Comparison of ENCODE assay signal across 8 cellular contexts in the genomic region with DNA sequence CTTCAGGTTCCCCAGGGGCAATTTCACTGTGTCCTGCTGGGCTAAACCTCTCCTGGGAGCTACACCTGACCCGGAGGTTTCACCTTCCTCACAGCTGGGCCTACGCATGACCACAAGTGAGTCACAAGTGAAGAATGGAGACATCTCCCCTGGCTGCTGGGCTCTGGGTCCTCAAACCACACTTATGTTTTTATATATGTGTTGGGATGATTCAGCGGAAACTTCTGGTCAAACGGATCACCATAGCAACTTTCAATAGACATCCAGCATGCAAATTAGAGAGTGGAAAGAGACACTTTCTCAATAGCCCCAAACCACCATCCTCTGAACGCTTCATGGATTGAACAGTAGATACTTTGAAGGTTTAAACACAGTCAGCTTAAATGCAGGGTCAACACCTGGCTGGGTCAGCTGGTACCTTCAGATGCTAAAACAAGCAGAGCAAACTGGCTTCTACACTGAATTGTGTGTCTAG. TPM values are rescaled to one million over a fixed set of nuclear protein-coding genes. Genes with fewer than 3 reads are reported as not detected.
DNase-seq lines count a peak whose midpoint lies in the region; ATAC-seq and FAIRE-seq lines count a peak whose summit lies in the region.

No MANE protein-coding gene starts in this region.

- H3K27ac ChIP-seq in right cardiac atrium (ENCODE audit: low read length), result no peak overlapping the region

- H3K9me3 ChIP-seq in T-helper 17 cell (ENCODE audit: control insufficient read depth, low read length, poor library complexity, severe bottlenecking) (no peaks in the 10 kb centered on the region), right cardiac atrium (ENCODE audit: control insufficient read depth, low read length) (no peaks in the 10 kb centered on the region)

- peaks cover 17% of the 10 kb centered on the region for H3K27me3 Mint-ChIP-seq in T-helper 17 cell

- 86% methylated on average over 5 of the region's 5 CpGs for WGBS in right cardiac atrium

- H3K4me1 ChIP-seq in right cardiac atrium (ENCODE audit: control insufficient read depth, insufficient read depth, low read length), result no peaks in the 10 kb centered on the region

- no peak for DNase-seq in T-helper 17 cell
- peak; percentile 67 for DNase-seq in fibroblast of peridontal ligament (ENCODE audit: extremely low read depth)
- DNase-seq in urothelium cell line (ENCODE audit: low spot score), result peak; percentile 93
- DNase-seq in cerebellar nuclear complex (lab: John Stamatoyannopoulos, UW), result no peak
- DNase-seq in right cardiac atrium, result no peak
- no peak for DNase-seq in hippocampal formation (lab: John Stamatoyannopoulos, UW)

- peak overlapping the region; percentile 50 for H3K4me3 Mint-ChIP-seq in T-helper 17 cell

- peak; percentile 89 for ATAC-seq in GM18511 (IDR thresholded peaks at IDR 0.05; ENCODE audit: unreplicated experiment)
- ATAC-seq in HG02870 (IDR thresholded peaks at IDR 0.05; ENCODE audit: unreplicated experiment), result peak; percentile 92
- ATAC-seq in T-helper 17 cell, result peak; percentile 58
- no peak for ATAC-seq in right cardiac atrium

- peaks cover 3% of the 10 kb centered on the region for H3K27me3 ChIP-seq in right cardiac atrium (ENCODE audit: control insufficient read depth, insufficient read depth)

- H3K36me3 Mint-ChIP-seq in T-helper 17 cell (ENCODE audit: low read depth), result peaks cover 2% of the 10 kb centered on the region

- peak overlapping the region; percentile 84 for H3K27ac Mint-ChIP-seq in T-helper 17 cell

- H3K4me3 ChIP-seq in right cardiac atrium (ENCODE audit: low read length), result no peak overlapping the region

- intact Hi-C loops in right cardiac atrium (cut with DNase I), result loop anchor here in 1 of 4 donors (10.0 kb wide), 2 partner anchors 56 to 446 kb away; no protein-coding TSS in a partner anchor

- H3K4me1 Mint-ChIP-seq in T-helper 17 cell, result peaks cover 21% of the 10 kb centered on the region

- FAIRE-seq in urothelium cell line (lab: Jason Lieb, UNC), result peak; percentile 72

RNA-seq across cellular contexts. Expression of gene MAF, which starts 28.0 kb away (rescaled TPM):
- total RNA-seq in T-helper 17 cell (100 to 1,000 TPM; 130 to 139 TPM), right cardiac atrium (10 to 100 TPM; 17.1 to 26.6 (median 18.8) TPM)
- polyA plus RNA-seq in right cardiac atrium, result 4.3 TPM

Comparison
In these comparisons a context has a peak if more than half of its experiments do, and no peak if none do; other contexts are left out.
1. ATAC-seq: peak in GM18511 (single experiment), HG02870 (single experiment) and T-helper 17 cell (single experiment); none in right cardiac atrium (0 of 2).
2. DNase-seq: peak in fibroblast of peridontal ligament (single experiment) and urothelium cell line (single experiment); none in T-helper 17 cell (0 of 3), cerebellar nuclear complex (0 of 2), right cardiac atrium (0 of 3) and hippocampal formation (0 of 2).
3. RNA of gene MAF, which starts 28.0 kb away (total RNA-seq): 130 to 139 TPM in T-helper 17 cell; 17.1 to 26.6 TPM in right cardiac atrium; every median in the first group is over 4 times any median in the second.